1 cellular context compared by ENCODE assay signal in the genomic region with DNA sequence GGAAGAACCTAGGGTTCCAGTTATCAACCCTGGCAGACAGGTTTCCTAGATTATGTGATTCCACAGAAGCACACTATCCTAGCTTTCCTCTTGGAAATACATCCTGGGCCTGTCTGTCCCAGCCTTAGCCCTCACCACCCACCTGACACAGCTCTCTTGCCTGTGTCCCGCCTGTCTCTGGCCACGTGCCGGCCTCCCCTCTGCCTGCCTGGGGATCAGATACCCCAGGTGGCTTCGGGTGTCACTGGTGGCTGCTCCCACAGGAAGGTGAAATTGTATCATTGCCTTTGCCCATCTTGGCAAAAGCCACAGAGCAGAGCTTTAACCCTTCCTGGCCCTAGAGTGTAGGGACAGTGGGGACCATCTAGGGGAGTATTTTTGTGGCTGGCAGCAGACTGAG.
TF ChIP-seq lines count a peak whose summit lies in the region.

No MANE protein-coding gene starts in this region.

TF ChIP-seq in H1, 55 proteins besides CTCF, POLR2A, EP300 and RAD21 (continued from another document):
- no peak for TF ChIP-seq CBX5 (IDR thresholded peaks at IDR 0.05; ENCODE audit: low read depth, low read length)
- TF ChIP-seq HDAC2 (IDR thresholded peaks at IDR 0.05; ENCODE audit: borderline replicate concordance in 1 of 2, low read depth in 2 of 2, low read length in 2 of 2), result no peak
- no peak for TF ChIP-seq SRF (IDR thresholded peaks at IDR 0.05; ENCODE audit: low read depth, low read length)
- TF ChIP-seq SIX5 (IDR thresholded peaks at IDR 0.05; ENCODE audit: low read depth, low read length), result no peak
- TF ChIP-seq TEAD4 (IDR thresholded peaks at IDR 0.05; ENCODE audit: low read depth, low read length), result no peak
- TF ChIP-seq JUN (IDR thresholded peaks at IDR 0.05; ENCODE audit: low read depth, low read length), result no peak
- no peak for TF ChIP-seq SUZ12 (IDR thresholded peaks at IDR 0.05; ENCODE audit: low read length)
- no peak for TF ChIP-seq BCL11A (IDR thresholded peaks at IDR 0.05; ENCODE audit: low read depth in 2 of 2, low read length in 2 of 2)
- TF ChIP-seq POU5F1 (IDR thresholded peaks at IDR 0.05; ENCODE audit: low read depth, low read length), result no peak
- TF ChIP-seq SP2 (IDR thresholded peaks at IDR 0.05; ENCODE audit: low read length), result no peak
- no peak for TF ChIP-seq CREB1 (IDR thresholded peaks at IDR 0.05)
- TF ChIP-seq MAFK (IDR thresholded peaks at IDR 0.05; ENCODE audit: low read depth, low read length), result no peak
- TF ChIP-seq FOSL1 (IDR thresholded peaks at IDR 0.05; ENCODE audit: insufficient read depth, low read depth, low read length), result no peak
- no peak for TF ChIP-seq JUND (IDR thresholded peaks at IDR 0.05; ENCODE audit: low read length)
